ENCODE assay signal across 9 cellular contexts in genomic region chr1:201840055-201840454, GRCh38.
"Had no signal": no experiment of that assay in that cellular context is flagged by ENCODE, and none has a peak within 500 bp of the region (broad histone marks: within the 10 kb centered on the region; RNA-seq: fewer than 3 reads in every experiment).

No MANE protein-coding gene starts in this region.

- H3K9me3 ChIP-seq: HAP-1 had no signal

- H3K27ac ChIP-seq: GM23248 had no signal

- H3K9me3 Mint-ChIP-seq: HFFc6, IgD-negative memory B cell had no signal

- H3K27me3 Mint-ChIP-seq: IgD-negative memory B cell had no signal

- FAIRE-seq: HTR-8/SVneo had no signal

- H2AFZ ChIP-seq: GM23248 had no signal

- H3K9ac ChIP-seq: GM23248 had no signal

- H3K4me3 ChIP-seq: GM23248, HAP-1 had no signal

- H3K4me3 Mint-ChIP-seq: HFFc6, IgD-negative memory B cell had no signal

- H3K27ac Mint-ChIP-seq: HFFc6, IgD-negative memory B cell had no signal

- DNase-seq: GM23248, GOT3, H7, HFFc6, KG1 had no signal

- ATAC-seq: HCT116 had no signal
